In genomic region chrX:127726227-127726626, GRCh38 we compare ENCODE assay signal across 19 cellular contexts.
DNase-seq lines count a peak whose midpoint lies in the region; ATAC-seq, FAIRE-seq and TF ChIP-seq lines count a peak whose summit lies in the region.
"Had no signal": no experiment of that assay in that cellular context is flagged by ENCODE, and none has a peak within 500 bp of the region (broad histone marks: within the 10 kb centered on the region; RNA-seq: fewer than 3 reads in every experiment).

No MANE protein-coding gene starts in this region.

- no peak overlapping the region for H3K9ac ChIP-seq in endothelial cell of umbilical vein (replicated peaks; ENCODE audit: extremely low read depth, insufficient read depth, low read length)

- TF ChIP-seq POLR2A in GM12891 (IDR thresholded peaks at IDR 0.05; ENCODE audit: low read depth, low read length) (no peak), endothelial cell of umbilical vein (IDR thresholded peaks at IDR 0.05; ENCODE audit: low read depth, low read length) (no peak), GM18505 (IDR thresholded peaks at IDR 0.05; ENCODE audit: borderline replicate concordance, extremely low read depth, insufficient read depth, insufficient read length) (no peak)

- H3K4me3 ChIP-seq in endothelial cell of umbilical vein (replicated peaks in 1 of 3; ENCODE audit: insufficient read depth in 1 of 3, low read depth in 1 of 3, low read length in 3 of 3) = no peak overlapping the region
- H3K4me3 ChIP-seq: SJCRH30 had no signal

- DNase-seq in GM12891 (ENCODE audit: insufficient read length, low spot score) (no peak), MV-4-11 (lab: John Stamatoyannopoulos, UW) (peak; percentile 32), endothelial cell of umbilical vein (ENCODE audit: low read depth, low spot score) (peak; percentile 7), pons (ENCODE audit: low spot score) (peak; percentile 3), HuH-7.5 (ENCODE audit: low spot score) (no peak), retina (no peak)
- DNase-seq: C1 segment of cervical spinal cord; CD8-positive, alpha-beta memory T cell; DMS79; HFFc6; IMR-90; Karpas-422; NCI-H1105 treated with DMSO at 0.1 percent for 48 hours; NCI-H1694 treated with DMSO at 0.1 percent for 48 hours; NCI-H510A; NCI-H748 treated with DMSO at 0.1 percent for 48 hours; PC-3; SJCRH30 had no signal

- no peaks in the 10 kb centered on the region for H3K79me2 ChIP-seq in endothelial cell of umbilical vein (ENCODE audit: control insufficient read depth, insufficient read depth, low read length)

- no peaks in the 10 kb centered on the region for H3K9me1 ChIP-seq in endothelial cell of umbilical vein (replicated peaks; ENCODE audit: control insufficient read depth, extremely low read depth, insufficient read depth, low read length)

- peak overlapping the region; percentile 7 for H2AFZ ChIP-seq in endothelial cell of umbilical vein (ENCODE audit: low read depth, low read length)

- intact Hi-C loops in endothelial cell of umbilical vein (cut with micrococcal nuclease) = no loop called here

- no peaks in the 10 kb centered on the region for H3K36me3 ChIP-seq in endothelial cell of umbilical vein (ENCODE audit: control insufficient read depth in 2 of 2, extremely low read depth in 1 of 2, insufficient read depth in 2 of 2, low read length in 2 of 2)
- H3K36me3 ChIP-seq: SJCRH30 had no signal

- dilution Hi-C loops in endothelial cell of umbilical vein (cut with MboI; ENCODE audit: extremely low pct_ligation_motif_present, low sequenced_read_pairs) = no loop called here

- H3K4me1 ChIP-seq in endothelial cell of umbilical vein (ENCODE audit: control insufficient read depth, extremely low read depth, insufficient read depth, low read length) = no peaks in the 10 kb centered on the region
- H3K4me1 ChIP-seq: SJCRH30 had no signal

- no peaks in the 10 kb centered on the region for H3K9me3 ChIP-seq in endothelial cell of umbilical vein (replicated peaks; ENCODE audit: control insufficient read depth, insufficient read depth, low read length)
- H3K9me3 ChIP-seq: SJCRH30 had no signal

- POLR2A ChIA-PET in endothelial cell of umbilical vein (lab: Charles Lee) = no interaction called here

- CTCF ChIA-PET in endothelial cell of umbilical vein (lab: Charles Lee) = no interaction called here

- no TSS peak for BruUV-seq in endothelial cell of umbilical vein (replicated peaks; lab: Mats Ljungman, UMichigan)

- no peak overlapping the region for H3K27ac ChIP-seq in endothelial cell of umbilical vein (ENCODE audit: insufficient read depth, low read depth, low read length)
- H3K27ac ChIP-seq: SJCRH30 had no signal

- H4K20me1 ChIP-seq in endothelial cell of umbilical vein (replicated peaks; ENCODE audit: control insufficient read depth, extremely low read depth, insufficient read depth, low read length) = no peaks in the 10 kb centered on the region

- no peaks in the 10 kb centered on the region for H3K27me3 ChIP-seq in endothelial cell of umbilical vein (ENCODE audit: control insufficient read depth in 2 of 2, insufficient read depth in 2 of 2, low read length in 2 of 2)
- H3K27me3 ChIP-seq: SJCRH30 had no signal

- H3K4me2 ChIP-seq in endothelial cell of umbilical vein (ENCODE audit: insufficient read depth, low read length) = no peak overlapping the region

- no peak for TF ChIP-seq CTCF in endothelial cell of umbilical vein (IDR thresholded peaks at IDR 0.05; ENCODE audit: extremely low read depth in 1 of 2, insufficient read depth in 1 of 2, low read depth in 1 of 2, low read length in 2 of 2)

- no peak for ATAC-seq in GM18505 (IDR thresholded peaks at IDR 0.05; ENCODE audit: unreplicated experiment)
- ATAC-seq: PC-3 had no signal

- FAIRE-seq in GM12891 (lab: Jason Lieb, UNC) (peak; percentile 57), endothelial cell of umbilical vein (lab: Jason Lieb, UNC) (no peak)

TF ChIP-seq in GM12891, 5 proteins besides CTCF, POLR2A, EP300 and RAD21:
- TF ChIP-seq TAF1 (IDR thresholded peaks at IDR 0.05; ENCODE audit: low read depth, low read length) = no peak
- TF ChIP-seq SPI1 (IDR thresholded peaks at IDR 0.05; ENCODE audit: low read depth, low read length) = no peak

TF ChIP-seq in endothelial cell of umbilical vein, 7 proteins besides CTCF, POLR2A, EP300 and RAD21:
- TF ChIP-seq GATA2 (IDR thresholded peaks at IDR 0.05; ENCODE audit: insufficient read depth, insufficient read length, low read depth, low read length) (no peak), MYC (IDR thresholded peaks at IDR 0.05; ENCODE audit: low read depth, low read length) (no peak), EZH2 (IDR thresholded peaks at IDR 0.05; ENCODE audit: borderline replicate concordance, low read depth, low read length, severe bottlenecking) (no peak), MAX (IDR thresholded peaks at IDR 0.05; ENCODE audit: insufficient read depth, insufficient read length) (no peak), JUN (IDR thresholded peaks at IDR 0.05; ENCODE audit: borderline replicate concordance, insufficient read depth, insufficient read length, low read depth) (no peak), FOS (IDR thresholded peaks at IDR 0.05; ENCODE audit: borderline replicate concordance, insufficient read depth, low read length) (no peak)

Comparison
In these comparisons a context has a peak if more than half of its experiments do, and no peak if none do; other contexts are left out.
1. DNase-seq: peak in MV-4-11 (single experiment), endothelial cell of umbilical vein (single experiment) and pons (single experiment); none in GM12891 (single experiment), HuH-7.5 (single experiment) and retina (single experiment).